In genomic region chr1:31811605-31812004, GRCh38 we compare ENCODE assay signal across 10 cellular contexts. TPM values are rescaled to one million over a fixed set of nuclear protein-coding genes. Genes with fewer than 3 reads are reported as not detected.
A peak's percentile ranks its signal among the peaks of the same experiment; 100 is the strongest.
DNase-seq lines count a peak whose midpoint lies in the region; ATAC-seq and TF ChIP-seq lines count a peak whose summit lies in the region.
"Had no signal": no experiment of that assay in that cellular context is flagged by ENCODE, and none has a peak within 500 bp of the region (broad histone marks: within the 10 kb centered on the region; RNA-seq: fewer than 3 reads in every experiment).

No MANE protein-coding gene starts in this region.

- no peaks in the 10 kb centered on the region for H3K36me3 Mint-ChIP-seq in CD8-positive, alpha-beta memory T cell
- H3K36me3 Mint-ChIP-seq: activated naive CD8-positive, alpha-beta T cell treated with anti-CD3 and anti-CD28 coated beads for 36 hours had no signal

- WGBS in testis, 2 donors: 57 to 64% methylated on average over 7 of the region's 7 CpGs

- CTCF ChIA-PET in CD8-positive, alpha-beta memory T cell (lab: Charles Lee): interaction anchor here (0.6 to 1.5 kb wide), 2 partner anchors 10 to 22 kb away, joined by 3 read pairs; no protein-coding TSS in a partner anchor

- no peak overlapping the region for H3K27ac ChIP-seq in testis
- H3K27ac ChIP-seq in CD8-positive, alpha-beta memory T cell (ENCODE audit: low read depth, low read length): no peak overlapping the region

- H3K4me1 ChIP-seq in testis: peaks cover 21% of the 10 kb centered on the region
- H3K4me1 ChIP-seq in CD8-positive, alpha-beta memory T cell (ENCODE audit: insufficient read depth, low read length): peaks cover 6% of the 10 kb centered on the region

- no peak for TF ChIP-seq CTCF in testis (IDR thresholded peaks at IDR 0.05)

- H3K4me3 ChIP-seq in testis: no peak overlapping the region
- H3K4me3 ChIP-seq in CD8-positive, alpha-beta memory T cell (ENCODE audit: low read length): no peak overlapping the region

- H3K36me3 ChIP-seq in testis (ENCODE audit: low read depth, missing control alignments): no peaks in the 10 kb centered on the region
- H3K36me3 ChIP-seq in CD8-positive, alpha-beta memory T cell (ENCODE audit: insufficient read depth, low read length): no peaks in the 10 kb centered on the region

- TF ChIP-seq POLR2A in testis (IDR thresholded peaks at IDR 0.05): no peak

- peak overlapping the region in 1 of 8 donors; percentile 51 for H3K27ac Mint-ChIP-seq in CD8-positive, alpha-beta memory T cell
- H3K27ac Mint-ChIP-seq: activated naive CD8-positive, alpha-beta T cell treated with anti-CD3 and anti-CD28 coated beads for 36 hours had no signal

- H3K9me3 Mint-ChIP-seq in CD8-positive, alpha-beta memory T cell: no peaks in the 10 kb centered on the region
- H3K9me3 Mint-ChIP-seq: activated naive CD8-positive, alpha-beta T cell treated with anti-CD3 and anti-CD28 coated beads for 36 hours had no signal

- POLR2A ChIA-PET in CD8-positive, alpha-beta memory T cell (lab: Charles Lee): interaction anchor here (0.5 to 0.6 kb wide), 2 partner anchors 16 to 483 kb away, joined by 4 to 7 read pairs; no protein-coding TSS in a partner anchor

- no peak for ATAC-seq in activated CD4-positive, CD25-positive, alpha-beta regulatory T cell treated with anti-CD3 and anti-CD28 coated beads, Interleukin-2, amount 50 U/mL, for 24 hours

- H3K4me3 Mint-ChIP-seq in CD8-positive, alpha-beta memory T cell: no peak overlapping the region
- H3K4me3 Mint-ChIP-seq: activated naive CD8-positive, alpha-beta T cell treated with anti-CD3 and anti-CD28 coated beads for 36 hours had no signal

- no peaks in the 10 kb centered on the region for H3K27me3 ChIP-seq in testis
- no peaks in the 10 kb centered on the region for H3K27me3 ChIP-seq in CD8-positive, alpha-beta memory T cell (ENCODE audit: insufficient read depth, low read length, poor library complexity, severe bottlenecking)

- peaks cover 6 to 10% (median 7%) of the 10 kb centered on the region in 3 donors for H3K4me1 Mint-ChIP-seq in CD8-positive, alpha-beta memory T cell

- peak; percentile 44 for DNase-seq in activated CD8-positive, alpha-beta memory T cell treated with anti-CD3 and anti-CD28 coated beads for 24 hours
- no peak for DNase-seq in activated CD8-positive, alpha-beta memory T cell treated with anti-CD3 and anti-CD28 coated beads, Interleukin-2, amount 50 U/mL, for 4 hours
- peak; percentile 85 for DNase-seq in SHP77 treated with DMSO at 0.1 percent for 48 hours (lab: John Stamatoyannopoulos, UW)
- peak; percentile 73 for DNase-seq in hepatic stellate cell (ENCODE audit: low spot score)
- DNase-seq in testis: peak; percentile 46
- no peak for DNase-seq in CD8-positive, alpha-beta memory T cell
- DNase-seq in NCI-H187 treated with DMSO at 0.1 percent for 48 hours (lab: John Stamatoyannopoulos, UW): no peak
- DNase-seq: activated naive CD8-positive, alpha-beta T cell treated with anti-CD3 and anti-CD28 coated beads for 36 hours; T-helper 1 cell had no signal

- peaks cover 0 to 2% of the 10 kb centered on the region in 2 donors for H3K27me3 Mint-ChIP-seq in CD8-positive, alpha-beta memory T cell
- H3K27me3 Mint-ChIP-seq: activated naive CD8-positive, alpha-beta T cell treated with anti-CD3 and anti-CD28 coated beads for 36 hours had no signal

- intact Hi-C loops in testis (cut with DNase I; ENCODE audit: low total_unique reads): no loop called here

- H3K9me3 ChIP-seq in testis: no peaks in the 10 kb centered on the region
- no peaks in the 10 kb centered on the region for H3K9me3 ChIP-seq in CD8-positive, alpha-beta memory T cell (ENCODE audit: low read length)

RNA-seq across cellular contexts. Expression of gene SPOCD1, which starts 4.2 kb away (rescaled TPM):
- 10 to 100 TPM; 32.0 to 36.0 TPM for total RNA-seq in testis
- polyA plus RNA-seq in testis (ENCODE audit: insufficient read depth, low read depth, low replicate concordance): 22.0 TPM
- total RNA-seq in CD8-positive, alpha-beta memory T cell: under 1 TPM in 1 of 2 experiments, not detected in 1; 0.18 TPM
- polyA plus RNA-seq in CD8-positive, alpha-beta memory T cell: not detected
- total RNA-seq: activated naive CD8-positive, alpha-beta T cell treated with anti-CD3 and anti-CD28 coated beads for 36 hours had no signal

RNA-seq across cellular contexts. Expression of gene ADGRB2, which starts 47.5 kb away (rescaled TPM):
- 10 to 100 TPM; 15.7 to 18.0 TPM for total RNA-seq in testis
- 11.8 TPM for polyA plus RNA-seq in testis (ENCODE audit: insufficient read depth, low read depth, low replicate concordance)
- under 1 TPM; 0.35 to 0.57 TPM for total RNA-seq in CD8-positive, alpha-beta memory T cell
- 0.24 TPM for polyA plus RNA-seq in CD8-positive, alpha-beta memory T cell

Comparison
In these comparisons a context has a peak if more than half of its experiments do, and no peak if none do; other contexts are left out.
1. DNase-seq: peak in activated CD8-positive, alpha-beta memory T cell treated with anti-CD3 and anti-CD28 coated beads for 24 hours (single experiment), SHP77 treated with DMSO at 0.1 percent for 48 hours (single experiment), hepatic stellate cell (single experiment) and testis (single experiment); none in activated CD8-positive, alpha-beta memory T cell treated with anti-CD3 and anti-CD28 coated beads, Interleukin-2, amount 50 U/mL, for 4 hours (single experiment), CD8-positive, alpha-beta memory T cell (0 of 5) and NCI-H187 treated with DMSO at 0.1 percent for 48 hours (single experiment).
2. RNA of gene SPOCD1, which starts 4.2 kb away (total RNA-seq): 32.0 to 36.0 TPM in testis; 0.18 TPM in CD8-positive, alpha-beta memory T cell; every median in the first group is over 10 times any median in the second.
3. RNA of gene ADGRB2, which starts 47.5 kb away (total RNA-seq): 15.7 to 18.0 TPM in testis; 0.35 to 0.57 TPM in CD8-positive, alpha-beta memory T cell; every median in the first group is over 10 times any median in the second.